Comparison of ENCODE assay signal across 11 cellular contexts in genomic region chr13:95239293-95239692, GRCh38.
DNase-seq lines count a peak whose midpoint lies in the region; ATAC-seq and TF ChIP-seq lines count a peak whose summit lies in the region.
"Had no signal": no experiment of that assay in that cellular context is flagged by ENCODE, and none has a peak within 500 bp of the region (broad histone marks: within the 10 kb centered on the region; RNA-seq: fewer than 3 reads in every experiment).

No MANE protein-coding gene starts in this region.

- DNase-seq in Kasumi-1 (lab: John Stamatoyannopoulos, UW) (peak; percentile 85 to 94), germinal center (ENCODE audit: low spot score) (peak; percentile 59), 8988T (no peak), sigmoid colon (no peak), SW480 (ENCODE audit: low spot score) (no peak)
- no peak for DNase-seq in activated effector memory CD4-positive, alpha-beta T cell treated with anti-CD3 and anti-CD28 coated beads, Interleukin-2, amount 50 U/mL, for 16 hours
- DNase-seq: activated CD4-positive, alpha-beta T cell treated with anti-CD3 and anti-CD28 coated beads for 36 hours; effector CD4-positive, alpha-beta T cell; NK-92 treated with Interleukin-12 subunit alpha and Interleukin-12 subunit beta, amount 100 ng/mL, for 24 hours had no signal

- no peak for TF ChIP-seq EP300 in sigmoid colon (IDR thresholded peaks at IDR 0.05)

- H3K27ac ChIP-seq in sigmoid colon: no peak overlapping the region

- H3K27me3 ChIP-seq in sigmoid colon: no peaks in the 10 kb centered on the region

- no peaks in the 10 kb centered on the region for H3K9me3 ChIP-seq in sigmoid colon

- ATAC-seq in GM18909 (IDR thresholded peaks at IDR 0.05; ENCODE audit: poor library complexity, unreplicated experiment) (peak; percentile 75), HG02571 (IDR thresholded peaks at IDR 0.05; ENCODE audit: unreplicated experiment) (peak; percentile 54)
- ATAC-seq: activated CD4-positive, alpha-beta T cell treated with anti-CD3 and anti-CD28 coated beads for 36 hours had no signal

- TF ChIP-seq CTCF in sigmoid colon (IDR thresholded peaks at IDR 0.05): no peak

- no peak overlapping the region for H3K4me3 ChIP-seq in sigmoid colon

- peaks cover 0 to 9% (median 0%) of the 10 kb centered on the region in 4 donors for H3K4me1 ChIP-seq in sigmoid colon

- no peak for TF ChIP-seq POLR2A in sigmoid colon (IDR thresholded peaks at IDR 0.05)

- intact Hi-C loops in sigmoid colon (cut with DNase I): no loop called here

- WGBS in sigmoid colon, 2 donors: 50 to 68% methylated on average over 2 of the region's 2 CpGs

- peaks cover 0 to 3% (median 0%) of the 10 kb centered on the region in 4 donors for H3K36me3 ChIP-seq in sigmoid colon

Comparison
In these comparisons a context has a peak if more than half of its experiments do, and no peak if none do; other contexts are left out.
1. DNase-seq: peak in Kasumi-1 (2 of 2) and germinal center (single experiment); none in 8988T (single experiment), activated effector memory CD4-positive, alpha-beta T cell treated with anti-CD3 and anti-CD28 coated beads, Interleukin-2, amount 50 U/mL, for 16 hours (single experiment), sigmoid colon (single experiment) and SW480 (single experiment).